Comparison of ENCODE assay signal across 16 cellular contexts in genomic region chr1:232795497-232796068, GRCh38.
"Had no signal": no experiment of that assay in that cellular context is flagged by ENCODE, and none has a peak within 500 bp of the region (broad histone marks: within the 10 kb centered on the region; RNA-seq: fewer than 3 reads in every experiment).

No MANE protein-coding gene starts in this region.

- ATAC-seq: activated CD4-positive, alpha-beta T cell treated with anti-CD3 and anti-CD28 coated beads for 36 hours; activated T-cell treated with anti-CD3 and anti-CD28 coated beads, Interleukin-2, amount 50 U/mL, for 4 hours; lower lobe of right lung had no signal

- H3K27me3 ChIP-seq: transverse colon, vagina had no signal

- DNase-seq: activated CD4-positive, alpha-beta memory T cell treated with anti-CD3 and anti-CD28 coated beads, Interleukin-2, amount 10 ng/mL, durations not matched to agents 7 days and 5 days; activated CD4-positive, alpha-beta T cell treated with anti-CD3 and anti-CD28 coated beads for 36 hours; activated effector memory CD4-positive, alpha-beta T cell treated with Interleukin-2 at 50 U/mL for 16 hours; activated naive CD4-positive, alpha-beta T cell treated with anti-CD3 and anti-CD28 coated beads, Interleukin-2, amount 50 U/mL, for 16 hours; activated T-cell treated with anti-CD3 and anti-CD28 coated beads, Interleukin-2, amount 50 U/mL, for 4 hours; effector CD8-positive, alpha-beta T cell; foreskin melanocyte; lower lobe of right lung; nephron progenitor cell; stimulated activated CD4-positive, alpha-beta T cell treated with anti-CD3 and anti-CD28 coated beads, Interleukin-4, amount 100 ng/mL, for 24 hours; stimulated activated naive CD4-positive, alpha-beta T cell treated with Interleukin-2 at 50 U/mL for 16 hours; substantia nigra; T-helper 9 cell; transverse colon had no signal

- H3K9me3 ChIP-seq: lower lobe of right lung, transverse colon, vagina had no signal

- H3K4me3 ChIP-seq: lower lobe of right lung, skin epidermis, transverse colon, vagina had no signal

- H3K36me3 ChIP-seq: lower lobe of right lung, transverse colon, vagina had no signal

- H3K27ac ChIP-seq: lower lobe of right lung, skin epidermis, vagina had no signal
